ENCODE assay signal across 20 cellular contexts in the genomic region with DNA sequence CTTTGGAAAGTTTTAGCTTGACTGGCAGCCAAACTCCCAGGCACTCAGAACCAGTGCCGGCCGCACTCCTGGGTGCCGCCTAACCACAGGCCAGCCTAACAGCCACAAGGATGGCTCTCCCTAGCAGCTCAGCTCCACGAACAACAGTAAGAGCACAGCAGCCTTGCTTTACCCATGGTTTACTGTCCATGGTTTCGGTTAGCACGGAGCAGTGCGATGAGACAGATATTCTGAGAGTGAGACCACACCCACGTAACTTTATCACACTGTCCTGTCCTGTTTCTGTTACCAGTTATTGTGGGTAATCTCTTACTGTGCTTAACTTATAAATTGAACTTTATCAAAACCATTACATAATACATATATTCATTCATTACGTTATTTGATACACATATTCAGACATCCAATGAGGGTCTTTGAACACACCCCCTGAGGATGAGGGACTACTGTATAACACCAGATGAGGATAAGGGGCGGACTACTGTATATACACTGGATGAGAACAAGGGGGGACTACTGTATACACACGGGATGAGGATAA. TPM values are rescaled to one million over a fixed set of nuclear protein-coding genes. Genes with fewer than 3 reads are reported as not detected.
DNase-seq lines count a peak whose midpoint lies in the region; ATAC-seq and TF ChIP-seq lines count a peak whose summit lies in the region.
"Had no signal": no experiment of that assay in that cellular context is flagged by ENCODE, and none has a peak within 500 bp of the region (broad histone marks: within the 10 kb centered on the region; RNA-seq: fewer than 3 reads in every experiment).

No MANE protein-coding gene starts in this region.

- H3K4me2 ChIP-seq in OCI-LY7 (ENCODE audit: low read length), result no peak overlapping the region

- no peak overlapping the region for H3K27ac Mint-ChIP-seq in activated T-cell treated with anti-CD3 and anti-CD28 coated beads, Interleukin-2, amount 50 U/mL, for 72 hours
- no peak overlapping the region for H3K27ac Mint-ChIP-seq in chondrocyte (ENCODE audit: unreplicated experiment)

- peaks cover 90% of the 10 kb centered on the region for H3K36me3 ChIP-seq in OCI-LY7 (ENCODE audit: insufficient read depth, low read length)

- no peaks in the 10 kb centered on the region for H3K4me1 Mint-ChIP-seq in activated T-cell treated with anti-CD3 and anti-CD28 coated beads, Interleukin-2, amount 50 U/mL, for 72 hours (ENCODE audit: low read depth)
- H3K4me1 Mint-ChIP-seq in chondrocyte (ENCODE audit: low read depth), result peaks cover 11% of the 10 kb centered on the region

- no peaks in the 10 kb centered on the region for H3K27me3 Mint-ChIP-seq in activated T-cell treated with anti-CD3 and anti-CD28 coated beads, Interleukin-2, amount 50 U/mL, for 72 hours (ENCODE audit: low read depth)
- no peaks in the 10 kb centered on the region for H3K27me3 Mint-ChIP-seq in chondrocyte (ENCODE audit: low read depth)
- H3K27me3 Mint-ChIP-seq: CD8-positive, alpha-beta memory T cell had no signal

- TF ChIP-seq CTCF in OCI-LY7 (conservative IDR thresholded peaks at IDR 0.05; ENCODE audit: low read length) (no peak), chondrocyte (IDR thresholded peaks at IDR 0.05) (no peak)

- H3K79me2 ChIP-seq in OCI-LY7 (ENCODE audit: insufficient read depth, low read depth, low read length), result peaks cover 19% of the 10 kb centered on the region; the same call in 1 of the 2 replicates

- intact Hi-C loops in OCI-LY7 (cut with micrococcal nuclease; ENCODE audit: unreplicated experiment), result no loop called here

- no peak overlapping the region for H3K4me3 Mint-ChIP-seq in activated T-cell treated with anti-CD3 and anti-CD28 coated beads, Interleukin-2, amount 50 U/mL, for 72 hours
- no peak overlapping the region for H3K4me3 Mint-ChIP-seq in chondrocyte (ENCODE audit: unreplicated experiment)
- H3K4me3 Mint-ChIP-seq: activated T-cell treated with anti-CD3 and anti-CD28 coated beads, Interleukin-2, amount 50 U/mL, for 4 hours; CD8-positive, alpha-beta memory T cell had no signal

- TSS peak; percentile 34 for BruUV-seq in OCI-LY7 (replicated peaks; lab: Mats Ljungman, UMichigan)

- POLR2A ChIA-PET in OCI-LY7 (lab: Charles Lee), result interaction anchor here (1.3 kb wide), 1 partner anchor 17 kb away, joined by 4 read pairs; no protein-coding TSS in a partner anchor

- H2AFZ ChIP-seq in OCI-LY7 (ENCODE audit: low read length), result no peak overlapping the region

- ATAC-seq in activated T-cell treated with anti-CD3 and anti-CD28 coated beads, Interleukin-2, amount 50 U/mL, for 72 hours (replicated peaks in 1 of 2), result peak; percentile 7 to 43
- peak; percentile 59 for ATAC-seq in stimulated activated naive CD8-positive, alpha-beta T cell treated with anti-CD3 and anti-CD28 coated beads, Interleukin-15, Interleukin-2, amounts not matched to agents 100 U/mL and 50 U/mL, for 24 hours
- ATAC-seq in GM21717 (IDR thresholded peaks at IDR 0.05; ENCODE audit: unreplicated experiment), result no peak
- ATAC-seq: activated T-cell treated with anti-CD3 and anti-CD28 coated beads, Interleukin-2, amount 50 U/mL, for 4 hours; heart right ventricle; Right ventricle myocardium inferior had no signal

- no peaks in the 10 kb centered on the region for H3K9me2 ChIP-seq in OCI-LY7 (ENCODE audit: insufficient read depth, low read length)

- CTCF ChIA-PET in OCI-LY7 (lab: Charles Lee; ENCODE audit: unreplicated experiment), result no interaction called here

- H3K4me3 ChIP-seq in OCI-LY7 (ENCODE audit: low read depth, low read length, poor library complexity, severe bottlenecking), result no peak overlapping the region
- H3K4me3 ChIP-seq: colonic mucosa, esophagus squamous epithelium, heart right ventricle, psoas muscle had no signal

- DNase-seq in activated T-cell treated with anti-CD3 and anti-CD28 coated beads, Interleukin-2, amount 50 U/mL, for 72 hours, result no peak
- DNase-seq in activated T-cell treated with anti-CD3 and anti-CD28 coated beads for 4 hours, result no peak
- peak; percentile 32 for DNase-seq in OCI-LY7 (ENCODE audit: low spot score)
- peak; percentile 30 for DNase-seq in chondrocyte (ENCODE audit: low spot score)
- DNase-seq in stimulated activated naive CD8-positive, alpha-beta T cell treated with anti-CD3 and anti-CD28 coated beads, Interleukin-15, Interleukin-2, amounts not matched to agents 100 U/mL and 50 U/mL, for 24 hours, result no peak
- no peak for DNase-seq in SIG-M5 treated with dmso at 0.1 percent for 504 hours (lab: John Stamatoyannopoulos, UW; ENCODE audit: unreplicated experiment)
- no peak for DNase-seq in cerebellum (ENCODE audit: low spot score)
- DNase-seq: activated CD4-positive, alpha-beta T cell treated with anti-CD3 and anti-CD28 coated beads for 48 hours; activated T-cell treated with anti-CD3 and anti-CD28 coated beads, Interleukin-2, amount 50 U/mL, for 4 hours; amygdala; CD8-positive, alpha-beta memory T cell; colonic mucosa; esophagus squamous epithelium; heart right ventricle; Kasumi-1; T-helper 9 cell had no signal

- no peaks in the 10 kb centered on the region for H3K9me3 Mint-ChIP-seq in activated T-cell treated with anti-CD3 and anti-CD28 coated beads, Interleukin-2, amount 50 U/mL, for 72 hours
- H3K9me3 Mint-ChIP-seq in chondrocyte (ENCODE audit: low read depth), result peaks cover 8% of the 10 kb centered on the region
- H3K9me3 Mint-ChIP-seq: activated T-cell treated with anti-CD3 and anti-CD28 coated beads, Interleukin-2, amount 50 U/mL, for 4 hours; CD8-positive, alpha-beta memory T cell had no signal

- no peaks in the 10 kb centered on the region; the same call in 1 of the 2 replicates for H4K20me1 ChIP-seq in OCI-LY7 (ENCODE audit: insufficient read depth, low read length)

- peaks cover 22% of the 10 kb centered on the region for H3K4me1 ChIP-seq in OCI-LY7 (ENCODE audit: insufficient read depth, low read length, poor library complexity, severe bottlenecking)
- H3K4me1 ChIP-seq: colonic mucosa, heart right ventricle, psoas muscle had no signal

- no peaks in the 10 kb centered on the region for H3K36me3 Mint-ChIP-seq in activated T-cell treated with anti-CD3 and anti-CD28 coated beads, Interleukin-2, amount 50 U/mL, for 72 hours (ENCODE audit: insufficient read depth in 2 of 2)
- peaks cover 34% of the 10 kb centered on the region for H3K36me3 Mint-ChIP-seq in chondrocyte (ENCODE audit: low read depth)

- peak overlapping the region; percentile 4 for H3K27ac ChIP-seq in OCI-LY7 (ENCODE audit: low read depth, low read length, poor library complexity, severe bottlenecking)
- H3K27ac ChIP-seq: colonic mucosa, heart right ventricle, psoas muscle had no signal

- H3K9me3 ChIP-seq in OCI-LY7 (ENCODE audit: low read length), result no peaks in the 10 kb centered on the region
- H3K9me3 ChIP-seq: colonic mucosa, esophagus squamous epithelium, heart right ventricle, psoas muscle had no signal

RNA-seq across cellular contexts. Expression of a gene that starts 12.4 kb away (rescaled TPM):
- total RNA-seq in activated T-cell treated with anti-CD3 and anti-CD28 coated beads, Interleukin-2, amount 50 U/mL, for 72 hours, result 10 to 100 TPM; 78.6 to 80.2 TPM
- total RNA-seq in OCI-LY7 (2014; rRNA removed; shearing (Covaris generic)), result 356 and 395 TPM in 2 replicates
- total RNA-seq in OCI-LY7 (2022) (395 and 396 TPM in 2 replicates), chondrocyte (75.8 to 108 TPM (median 81.6 TPM) in 3 replicates), cerebellum (60.9 TPM)

RNA-seq across cellular contexts. Expression of a gene that starts 37.7 kb away (rescaled TPM):
- 1 to 10 TPM; 2.5 to 5.1 TPM for total RNA-seq in activated T-cell treated with anti-CD3 and anti-CD28 coated beads, Interleukin-2, amount 50 U/mL, for 72 hours
- total RNA-seq in OCI-LY7 (2014; rRNA removed; shearing (Covaris generic)), result 120 and 156 TPM in 2 replicates
- total RNA-seq in OCI-LY7 (2022) (173 and 198 TPM in 2 replicates), chondrocyte (not detected in 3 replicates), cerebellum (not detected)
- total RNA-seq: heart right ventricle, psoas muscle, Right ventricle myocardium inferior, subcutaneous adipose tissue had no signal

Comparison
In these comparisons a context has a peak if more than half of its experiments do, and no peak if none do; other contexts are left out.
1. DNase-seq: peak in OCI-LY7 (single experiment) and chondrocyte (single experiment); none in activated T-cell treated with anti-CD3 and anti-CD28 coated beads, Interleukin-2, amount 50 U/mL, for 72 hours (0 of 2), activated T-cell treated with anti-CD3 and anti-CD28 coated beads for 4 hours (single experiment), stimulated activated naive CD8-positive, alpha-beta T cell treated with anti-CD3 and anti-CD28 coated beads, Interleukin-15, Interleukin-2, amounts not matched to agents 100 U/mL and 50 U/mL, for 24 hours (single experiment), SIG-M5 treated with dmso at 0.1 percent for 504 hours (single experiment) and cerebellum (single experiment).
2. RNA of a gene that starts 37.7 kb away (total RNA-seq): 120 to 198 TPM in OCI-LY7; 2.5 to 5.1 TPM in activated T-cell treated with anti-CD3 and anti-CD28 coated beads, Interleukin-2, amount 50 U/mL, for 72 hours, not detected in chondrocyte and not detected in cerebellum (single experiment); every median in the first group is over 10 times any median in the second.